ENCODE assay signal across 24 cellular contexts in genomic region chr9:35044071-35044470, GRCh38. TPM values are rescaled to one million over a fixed set of nuclear protein-coding genes. Genes with fewer than 3 reads are reported as not detected.
DNase-seq lines count a peak whose midpoint lies in the region; ATAC-seq and TF ChIP-seq lines count a peak whose summit lies in the region.
"Had no signal": no experiment of that assay in that cellular context is flagged by ENCODE, and none has a peak within 500 bp of the region (broad histone marks: within the 10 kb centered on the region; RNA-seq: fewer than 3 reads in every experiment).

No MANE protein-coding gene starts in this region.

- DNase-seq in EH (ENCODE audit: low read depth) (peak; percentile 32), IMR-90 (no peak), astrocyte of the hippocampus (ENCODE audit: low read depth, low spot score) (peak; percentile 69), iPS-NIHi7 (ENCODE audit: extremely low spot score) (peak; percentile 43), Karpas-422 (no peak), cardiac septum (ENCODE audit: low spot score) (no peak), omental fat pad (ENCODE audit: low spot score) (no peak)
- DNase-seq: CD4-positive, CD25-positive, alpha-beta regulatory T cell; DMS153; DND-41; GOT3; HCEC 1CT; KG1; MM.1S; NCI-H1436; NCI-H187; NCI-H2081 treated with DMSO at 0.1 percent for 48 hours; NCI-H2171; NCI-H226; NCI-H510A; PC-3; T-cell had no signal

- H3K9me3 ChIP-seq in IMR-90 (ENCODE audit: control insufficient read depth, insufficient read depth, low read length): no peaks in the 10 kb centered on the region
- H3K9me3 ChIP-seq in Karpas-422 (ENCODE audit: low read length): no peaks in the 10 kb centered on the region
- H3K9me3 ChIP-seq: BLaER1 had no signal

- no peak for TF ChIP-seq RAD21 in IMR-90 (IDR thresholded peaks at IDR 0.05; ENCODE audit: low read length)

- no peak overlapping the region for H3K4ac ChIP-seq in IMR-90 (ENCODE audit: low read depth, low read length)

- H3K4me2 ChIP-seq in IMR-90 (ENCODE audit: low read depth, low read length) (no peak overlapping the region), Karpas-422 (ENCODE audit: low read depth, low read length, poor library complexity, severe bottlenecking) (no peak overlapping the region)
- H3K4me2 ChIP-seq: BLaER1 had no signal

- no peak overlapping the region for H2BK120ac ChIP-seq in IMR-90 (ENCODE audit: low read depth, low read length)

- TF ChIP-seq CTCF in IMR-90 (conservative IDR thresholded peaks at IDR 0.05; ENCODE audit: low read depth, low read length): no peak
- TF ChIP-seq CTCF in omental fat pad (IDR thresholded peaks at IDR 0.05): no peak

- H4K20me1 ChIP-seq in IMR-90 (ENCODE audit: insufficient read depth, low read length) (no peaks in the 10 kb centered on the region), Karpas-422 (ENCODE audit: insufficient read depth, low read depth, low read length) (no peaks in the 10 kb centered on the region)
- H4K20me1 ChIP-seq: BLaER1 had no signal

- H2BK15ac ChIP-seq in IMR-90 (ENCODE audit: low read depth, low read length): no peak overlapping the region

- no peak for TF ChIP-seq POLR2A in IMR-90 (IDR thresholded peaks at IDR 0.05; ENCODE audit: low read depth, low read length)

- no peak overlapping the region for H3K27ac ChIP-seq in IMR-90 (ENCODE audit: insufficient read depth, low read length)
- no peak overlapping the region for H3K27ac ChIP-seq in Karpas-422 (ENCODE audit: low read length)
- H3K27ac ChIP-seq: BLaER1 had no signal

- H3K18ac ChIP-seq in IMR-90 (ENCODE audit: low read depth, low read length): no peak overlapping the region

- ATAC-seq in IMR-90 (ENCODE audit: low read depth) (peak; percentile 52), GM19324 (IDR thresholded peaks at IDR 0.05; ENCODE audit: low FRiP score, unreplicated experiment) (no peak), omental fat pad (ENCODE audit: low FRiP score) (no peak)
- ATAC-seq: PC-3, T-cell had no signal

- peaks cover 11% of the 10 kb centered on the region for H3K4me1 ChIP-seq in IMR-90 (ENCODE audit: control insufficient read depth, insufficient read depth, low read length)
- no peaks in the 10 kb centered on the region for H3K4me1 ChIP-seq in Karpas-422 (ENCODE audit: low read length)

- whole genome bisulfite sequencing in IMR-90 (ENCODE audit: extremely low coverage in 2 of 2, insufficient read length in 1 of 2), 2 experiments: no CpG with 5 or more reads among the region's 3 CpGs

- H4K8ac ChIP-seq in IMR-90 (ENCODE audit: low read depth in 2 of 2, low read length in 2 of 2): no peak overlapping the region

- peaks cover 17% of the 10 kb centered on the region for H3K36me3 ChIP-seq in IMR-90 (ENCODE audit: control insufficient read depth, insufficient read depth, low read length)
- H3K36me3 ChIP-seq in Karpas-422 (ENCODE audit: insufficient read depth, low read length): peaks cover 7% of the 10 kb centered on the region; the same call in 1 of the 2 replicates

- H3K56ac ChIP-seq in IMR-90 (ENCODE audit: extremely low read depth, insufficient read depth, low read length): peak overlapping the region; percentile 10; the same call in 1 of the 2 replicates

- H3K9me1 ChIP-seq in IMR-90 (ENCODE audit: insufficient read depth, low read length): peaks cover 12% of the 10 kb centered on the region; the same call in 1 of the 2 replicates

- H4K5ac ChIP-seq in IMR-90 (ENCODE audit: low read depth, low read length): no peak overlapping the region

- intact Hi-C loops in IMR-90 (cut with micrococcal nuclease) (no loop called here), cardiac septum (cut with DNase I) (no loop called here)

- no TSS peak for BruUV-seq in IMR-90 (replicated peaks; lab: Mats Ljungman, UMichigan)

- no peak overlapping the region for H3K4me3 ChIP-seq in IMR-90 (ENCODE audit: insufficient read depth, low read depth, low read length)
- no peak overlapping the region for H3K4me3 ChIP-seq in Karpas-422 (ENCODE audit: low read length)
- H3K4me3 ChIP-seq: BLaER1 had no signal

- CTCF ChIA-PET in IMR-90 (lab: Yijun Ruan, JAX): interaction anchor here (0.6 kb wide), 1 partner anchor 343 kb away, joined by 3 read pairs; no protein-coding TSS in a partner anchor

- H2AK9ac ChIP-seq in IMR-90 (replicated peaks; ENCODE audit: low read depth, low read length, poor library complexity): no peak overlapping the region

- H2AFZ ChIP-seq in IMR-90 (replicated peaks; ENCODE audit: low read length, poor library complexity) (no peak overlapping the region), Karpas-422 (ENCODE audit: low read length) (no peak overlapping the region)

- H3K79me1 ChIP-seq in IMR-90 (ENCODE audit: low read depth in 1 of 2, low read length in 2 of 2): peaks cover 0 to under 1% of the 10 kb centered on the region in 2 experiments; a peak in 1 of 4 replicates

- in situ Hi-C loops in IMR-90 (cut with MboI; ENCODE audit: low sequenced_read_pairs): no loop called here

- no peak overlapping the region for H2BK20ac ChIP-seq in IMR-90 (ENCODE audit: low read depth, low read length)

- dilution Hi-C loops in IMR-90 (cut with HindIII; ENCODE audit: low sequenced_read_pairs, unreplicated experiment): no loop called here

- H3K23ac ChIP-seq in IMR-90 (ENCODE audit: low read depth, low read length): no peak overlapping the region

- H3K27me3 ChIP-seq in IMR-90 (ENCODE audit: control insufficient read depth, insufficient read depth, low read length) (no peaks in the 10 kb centered on the region), Karpas-422 (ENCODE audit: low read length) (no peaks in the 10 kb centered on the region)
- H3K27me3 ChIP-seq: BLaER1 had no signal

- H3K79me2 ChIP-seq in Karpas-422 (ENCODE audit: low read length): no peaks in the 10 kb centered on the region

- no peak overlapping the region for H3K14ac ChIP-seq in IMR-90 (replicated peaks; ENCODE audit: low read depth, low read length)

- no peak overlapping the region for H3K9ac ChIP-seq in IMR-90 (ENCODE audit: low read depth, low read length)
- H3K9ac ChIP-seq in Karpas-422 (ENCODE audit: low read length): no peak overlapping the region
- H3K9ac ChIP-seq: BLaER1 had no signal

- no peak overlapping the region for H4K91ac ChIP-seq in IMR-90 (ENCODE audit: insufficient read depth, low read depth, low read length)

- no peak overlapping the region for H2BK5ac ChIP-seq in IMR-90 (ENCODE audit: low read depth, low read length, poor library complexity, severe bottlenecking)

- no peaks in the 10 kb centered on the region for H3K9me2 ChIP-seq in Karpas-422 (replicated peaks; ENCODE audit: insufficient read depth, low read length)

- H2AK5ac ChIP-seq in IMR-90 (ENCODE audit: low read depth, low read length): no peak overlapping the region

- POLR2A ChIA-PET in IMR-90 (lab: Charles Lee; ENCODE audit: unreplicated experiment): no interaction called here

TF ChIP-seq in IMR-90, 13 proteins besides CTCF, POLR2A, EP300 and RAD21:
- TF ChIP-seq MXI1 (IDR thresholded peaks at IDR 0.05; ENCODE audit: borderline replicate concordance, low read depth, low read length) (no peak), NFE2L2 (IDR thresholded peaks at IDR 0.05; ENCODE audit: low read depth, low read length) (no peak), RCOR1 (IDR thresholded peaks at IDR 0.05; ENCODE audit: insufficient replicate concordance, low read length) (no peak), BHLHE40 (IDR thresholded peaks at IDR 0.05; ENCODE audit: low read depth, low read length) (no peak), CEBPB (IDR thresholded peaks at IDR 0.05; ENCODE audit: low read depth, low read length) (no peak), SMC3 (IDR thresholded peaks at IDR 0.05; ENCODE audit: low read depth, low read length) (no peak)

RNA-seq across cellular contexts. Expression of gene VCP, which starts 28.4 kb away (rescaled TPM):
- total RNA-seq in IMR-90 (2012; rRNA removed): 492 and 516 TPM in 2 replicates
- polyA plus RNA-seq in IMR-90 (2012; rRNA removed): 291 and 292 TPM in 2 replicates
- polyA plus RNA-seq in IMR-90 (2012; cell fraction: cytosol; rRNA removed): 120 and 175 TPM in 2 replicates
- polyA plus RNA-seq in IMR-90 (2012; cell fraction: nucleus; rRNA removed; ENCODE audit: low replicate concordance): 208 and 316 TPM in 2 replicates
- total RNA-seq in Karpas-422 (2014; rRNA removed; shearing (Covaris generic); ENCODE audit: low replicate concordance): 157 and 183 TPM in 2 replicates
- total RNA-seq in cardiac septum: 309 TPM
- 100 to 1,000 TPM; 175 to 317 (median 207) TPM for total RNA-seq in omental fat pad

RNA-seq across cellular contexts. Expression of gene FANCG, which starts 35.7 kb away (rescaled TPM):
- total RNA-seq in IMR-90 (2012; rRNA removed) (13.9 and 16.1 TPM in 2 replicates), cardiac septum (5.6 TPM), omental fat pad (10 to 100 TPM in 3 of 4 donors, 1 to 10 TPM in 1; 8.1 to 20.0 (median 14.1) TPM)
- polyA plus RNA-seq in IMR-90 (2012; rRNA removed): 19.3 and 20.4 TPM in 2 replicates
- 7.4 and 21.5 TPM in 2 replicates for polyA plus RNA-seq in IMR-90 (2012; cell fraction: cytosol; rRNA removed)
- 58.3 and 59.6 TPM in 2 replicates for polyA plus RNA-seq in IMR-90 (2012; cell fraction: nucleus; rRNA removed; ENCODE audit: low replicate concordance)
- 38.8 and 47.9 TPM in 2 replicates for total RNA-seq in Karpas-422 (2014; rRNA removed; shearing (Covaris generic); ENCODE audit: low replicate concordance)

RNA-seq across cellular contexts. Expression of gene PIGO, which starts 52.3 kb away (rescaled TPM):
- 8.1 and 9.3 TPM in 2 replicates for total RNA-seq in IMR-90 (2012; rRNA removed)
- polyA plus RNA-seq in IMR-90 (2012; rRNA removed): 17.9 and 18.2 TPM in 2 replicates
- 12.1 and 14.7 TPM in 2 replicates for polyA plus RNA-seq in IMR-90 (2012; cell fraction: cytosol; rRNA removed)
- 44.2 and 48.5 TPM in 2 replicates for polyA plus RNA-seq in IMR-90 (2012; cell fraction: nucleus; rRNA removed; ENCODE audit: low replicate concordance)
- 25.1 and 29.3 TPM in 2 replicates for total RNA-seq in Karpas-422 (2014; rRNA removed; shearing (Covaris generic); ENCODE audit: low replicate concordance)
- total RNA-seq in cardiac septum: 9.3 TPM
- total RNA-seq in omental fat pad: 10 to 100 TPM; 11.4 to 16.6 (median 13.3) TPM

RNA-seq across cellular contexts. Expression of gene DNAJB5, which starts 54.5 kb away (rescaled TPM):
- total RNA-seq in IMR-90 (2012; rRNA removed) (11.7 and 14.9 TPM in 2 replicates), cardiac septum (133 TPM), omental fat pad (10 to 100 TPM in 2 of 4 donors, 1 to 10 TPM in 2; 6.3 to 17.3 (median 9.8) TPM)
- polyA plus RNA-seq in IMR-90 (2012; rRNA removed): 9.9 and 11.4 TPM in 2 replicates
- polyA plus RNA-seq in IMR-90 (2012; cell fraction: cytosol; rRNA removed): 6.4 and 9.0 TPM in 2 replicates
- 3.5 and 4.0 TPM in 2 replicates for polyA plus RNA-seq in IMR-90 (2012; cell fraction: nucleus; rRNA removed; ENCODE audit: low replicate concordance)
- 2.7 and 6.8 TPM in 2 replicates for total RNA-seq in Karpas-422 (2014; rRNA removed; shearing (Covaris generic); ENCODE audit: low replicate concordance)

RNA-seq across cellular contexts. Expression of gene STOML2, which starts 58.9 kb away (rescaled TPM):
- 232 and 250 TPM in 2 replicates for total RNA-seq in IMR-90 (2012; rRNA removed)
- 177 and 179 TPM in 2 replicates for polyA plus RNA-seq in IMR-90 (2012; rRNA removed)
- 166 and 206 TPM in 2 replicates for polyA plus RNA-seq in IMR-90 (2012; cell fraction: cytosol; rRNA removed)
- polyA plus RNA-seq in IMR-90 (2012; cell fraction: nucleus; rRNA removed; ENCODE audit: low replicate concordance): 101 and 114 TPM in 2 replicates
- total RNA-seq in Karpas-422 (2014; rRNA removed; shearing (Covaris generic); ENCODE audit: low replicate concordance): 141 and 250 TPM in 2 replicates
- total RNA-seq in cardiac septum: 95.2 TPM
- total RNA-seq in omental fat pad: 100 to 1,000 TPM in 2 of 4 donors, 10 to 100 TPM in 2; 77.6 to 108 (median 89.9) TPM

Comparison
In these comparisons a context has a peak if more than half of its experiments do, and no peak if none do; other contexts are left out.
1. DNase-seq: peak in EH (single experiment), astrocyte of the hippocampus (single experiment) and iPS-NIHi7 (single experiment); none in IMR-90 (single experiment), Karpas-422 (single experiment), cardiac septum (single experiment) and omental fat pad (single experiment).